ENCODE assay signal across 1 cellular context in genomic region chr7:2354173-2355078, GRCh38.
TF ChIP-seq lines count a peak whose summit lies in the region.

EIF3B (plus strand) TSS chr7:2354827; CDS start chr7:2354922, 95 bp downstream.

TF ChIP-seq in HepG2, 621 proteins besides CTCF, POLR2A, EP300 and RAD21 (continued from another document and continues in another):
- TF ChIP-seq ZNF574 (CRISPR knock-in tag; IDR thresholded peaks at IDR 0.05) (peak; percentile 35), TFAP4 (IDR thresholded peaks at IDR 0.05; ENCODE audit: borderline replicate concordance, low read depth) (peak; percentile 13; the same call in 1 of the 2 replicates), ZNF224 (CRISPR knock-in tag; IDR thresholded peaks at IDR 0.05) (0 out of 2 replicates have a peak, but pooled peaks have one; percentile 57), ZNF510 (CRISPR knock-in tag; IDR thresholded peaks at IDR 0.05; ENCODE audit: low read depth) (0 out of 2 replicates have a peak, but pooled peaks have one; percentile 38), ZBTB49 (CRISPR knock-in tag; IDR thresholded peaks at IDR 0.05; ENCODE audit: borderline replicate concordance) (peak; percentile 12; the same call in 1 of the 2 replicates), ZHX1 (CRISPR knock-in tag; IDR thresholded peaks at IDR 0.05; ENCODE audit: low read depth) (0 out of 2 replicates have a peak, but pooled peaks have one; percentile 26), ZNF687 (CRISPR knock-in tag; IDR thresholded peaks at IDR 0.05) (peak; percentile 84), ZBTB8A (CRISPR knock-in tag; IDR thresholded peaks at IDR 0.05; ENCODE audit: borderline replicate concordance, low read depth) (no peak), ZNF777 (CRISPR knock-in tag; IDR thresholded peaks at IDR 0.05) (peak; percentile 78), ZNF766 (CRISPR knock-in tag; IDR thresholded peaks at IDR 0.05; ENCODE audit: borderline replicate concordance) (peak; percentile 21; the same call in 1 of the 2 replicates), KLF6 (CRISPR knock-in tag; IDR thresholded peaks at IDR 0.05) (peak; percentile 38; the same call in 1 of the 2 replicates), ZFP91 (CRISPR knock-in tag; IDR thresholded peaks at IDR 0.05; ENCODE audit: borderline replicate concordance) (peak; percentile 56; the same call in 1 of the 2 replicates), ZGPAT (CRISPR knock-in tag; IDR thresholded peaks at IDR 0.05) (peak; percentile 32; the same call in 1 of the 2 replicates), ZNF749 (CRISPR knock-in tag; IDR thresholded peaks at IDR 0.05; ENCODE audit: borderline replicate concordance) (0 out of 2 replicates have a peak, but pooled peaks have one; percentile 54), ZBTB34 (CRISPR knock-in tag; IDR thresholded peaks at IDR 0.05) (no peak), GLI4 (CRISPR knock-in tag; IDR thresholded peaks at IDR 0.05; ENCODE audit: borderline replicate concordance) (no peak; the same call in 1 of the 2 replicates), BATF2 (CRISPR knock-in tag; IDR thresholded peaks at IDR 0.05) (0 out of 2 replicates have a peak, but pooled peaks have one; percentile 71), HIC2 (CRISPR knock-in tag; IDR thresholded peaks at IDR 0.05; ENCODE audit: low read depth) (no peak), MYNN (CRISPR knock-in tag; IDR thresholded peaks at IDR 0.05; ENCODE audit: low read depth) (no peak), ZNF367 (CRISPR knock-in tag; IDR thresholded peaks at IDR 0.05; ENCODE audit: borderline replicate concordance) (no peak), RBFOX2 (IDR thresholded peaks at IDR 0.05; ENCODE audit: low read depth, low read length) (peak; percentile 94), ZNF616 (CRISPR knock-in tag; IDR thresholded peaks at IDR 0.05; ENCODE audit: low read depth) (0 out of 2 replicates have a peak, but pooled peaks have one; percentile 20), MXI1 (IDR thresholded peaks at IDR 0.05; ENCODE audit: borderline replicate concordance, low read depth, low read length) (peak; percentile 97; the same call in 2 of the 3 replicates), LCORL (IDR thresholded peaks at IDR 0.05) (no peak), LCORL (CRISPR knock-in tag; IDR thresholded peaks at IDR 0.05) (no peak; the same call in 1 of the 2 replicates), KLF16 (CRISPR knock-in tag; IDR thresholded peaks at IDR 0.05) (peak; percentile 9 to 66; a peak in 2 of 4 replicates), TRAFD1 (CRISPR knock-in tag; IDR thresholded peaks at IDR 0.05; ENCODE audit: borderline replicate concordance) (no peak)
